Comparison of ENCODE assay signal across 1 cellular context in the genomic region with DNA sequence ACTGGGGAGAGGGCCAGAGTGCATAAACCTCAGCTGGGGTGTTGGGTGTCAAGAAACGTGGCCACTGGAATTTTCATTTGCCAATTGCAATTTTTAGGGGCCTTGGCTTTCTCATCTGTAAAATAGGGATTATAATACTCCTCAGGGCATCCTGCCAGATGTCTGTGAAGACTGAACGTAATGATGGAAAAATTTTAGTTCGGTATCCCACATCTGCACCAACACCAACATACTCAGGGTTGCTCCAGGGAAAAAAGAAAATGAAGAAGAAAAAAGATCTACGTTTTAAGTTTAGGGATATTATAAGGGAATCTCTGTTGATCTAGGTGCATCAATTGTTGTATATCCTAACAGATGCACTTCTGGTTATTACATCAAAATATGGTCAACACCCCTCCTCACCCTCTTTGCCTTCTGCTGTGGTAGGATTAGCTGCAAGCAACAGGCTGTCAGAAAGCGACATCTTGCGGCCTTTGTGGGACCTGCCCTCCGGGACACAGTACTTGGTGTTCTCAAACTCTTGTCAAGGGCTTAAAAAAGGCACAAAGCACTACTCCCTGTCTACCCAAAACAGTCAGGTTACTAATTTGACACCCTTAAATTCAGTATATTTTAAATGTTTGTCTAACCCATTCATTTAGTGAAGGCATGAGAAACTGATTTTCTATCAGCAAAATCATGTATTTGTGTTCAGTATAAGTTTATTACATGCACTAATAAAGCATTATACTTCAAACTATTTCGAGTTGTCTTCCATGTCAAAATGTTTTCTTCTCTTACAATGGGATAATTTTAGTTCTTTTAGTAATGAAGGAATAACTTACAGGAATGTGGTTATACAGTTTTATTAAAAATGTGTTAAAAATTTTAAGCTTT.
TF ChIP-seq lines count a peak whose summit lies in the region.

No MANE protein-coding gene starts in this region.

TF ChIP-seq in HEK293, 187 proteins besides CTCF, POLR2A, EP300 and RAD21 (continued from another document):
- TF ChIP-seq, protein P1, sequence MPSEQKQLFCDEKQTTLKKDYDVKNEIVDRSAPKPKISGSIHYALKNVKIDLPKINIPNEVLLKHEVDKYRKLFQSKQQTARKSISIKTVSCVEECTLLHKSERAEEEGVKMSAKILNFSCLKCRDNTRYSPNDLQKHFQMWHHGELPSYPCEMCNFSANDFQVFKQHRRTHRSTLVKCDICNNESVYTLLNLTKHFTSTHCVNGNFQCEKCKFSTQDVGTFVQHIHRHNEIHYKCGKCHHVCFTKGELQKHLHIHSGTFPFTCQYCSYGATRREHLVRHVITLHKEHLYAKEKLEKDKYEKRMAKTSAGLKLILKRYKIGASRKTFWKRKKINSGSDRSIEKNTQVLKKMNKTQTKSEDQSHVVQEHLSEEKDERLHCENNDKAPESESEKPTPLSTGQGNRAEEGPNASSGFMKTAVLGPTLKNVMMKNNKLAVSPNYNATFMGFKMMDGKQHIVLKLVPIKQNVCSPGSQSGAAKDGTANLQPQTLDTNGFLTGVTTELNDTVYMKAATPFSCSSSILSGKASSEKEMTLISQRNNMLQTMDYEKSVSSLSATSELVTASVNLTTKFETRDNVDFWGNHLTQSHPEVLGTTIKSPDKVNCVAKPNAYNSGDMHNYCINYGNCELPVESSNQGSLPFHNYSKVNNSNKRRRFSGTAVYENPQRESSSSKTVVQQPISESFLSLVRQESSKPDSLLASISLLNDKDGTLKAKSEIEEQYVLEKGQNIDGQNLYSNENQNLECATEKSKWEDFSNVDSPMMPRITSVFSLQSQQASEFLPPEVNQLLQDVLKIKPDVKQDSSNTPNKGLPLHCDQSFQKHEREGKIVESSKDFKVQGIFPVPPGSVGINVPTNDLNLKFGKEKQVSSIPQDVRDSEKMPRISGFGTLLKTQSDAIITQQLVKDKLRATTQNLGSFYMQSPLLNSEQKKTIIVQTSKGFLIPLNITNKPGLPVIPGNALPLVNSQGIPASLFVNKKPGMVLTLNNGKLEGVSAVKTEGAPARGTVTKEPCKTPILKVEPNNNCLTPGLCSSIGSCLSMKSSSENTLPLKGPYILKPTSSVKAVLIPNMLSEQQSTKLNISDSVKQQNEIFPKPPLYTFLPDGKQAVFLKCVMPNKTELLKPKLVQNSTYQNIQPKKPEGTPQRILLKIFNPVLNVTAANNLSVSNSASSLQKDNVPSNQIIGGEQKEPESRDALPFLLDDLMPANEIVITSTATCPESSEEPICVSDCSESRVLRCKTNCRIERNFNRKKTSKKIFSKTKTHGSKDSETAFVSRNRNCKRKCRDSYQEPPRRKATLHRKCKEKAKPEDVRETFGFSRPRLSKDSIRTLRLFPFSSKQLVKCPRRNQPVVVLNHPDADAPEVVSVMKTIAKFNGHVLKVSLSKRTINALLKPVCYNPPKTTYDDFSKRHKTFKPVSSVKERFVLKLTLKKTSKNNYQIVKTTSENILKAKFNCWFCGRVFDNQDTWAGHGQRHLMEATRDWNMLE (tag by site-specific recombination; conservative IDR thresholded peaks at IDR 0.05; ENCODE audit: low read depth): no peak
- TF ChIP-seq, protein P2, sequence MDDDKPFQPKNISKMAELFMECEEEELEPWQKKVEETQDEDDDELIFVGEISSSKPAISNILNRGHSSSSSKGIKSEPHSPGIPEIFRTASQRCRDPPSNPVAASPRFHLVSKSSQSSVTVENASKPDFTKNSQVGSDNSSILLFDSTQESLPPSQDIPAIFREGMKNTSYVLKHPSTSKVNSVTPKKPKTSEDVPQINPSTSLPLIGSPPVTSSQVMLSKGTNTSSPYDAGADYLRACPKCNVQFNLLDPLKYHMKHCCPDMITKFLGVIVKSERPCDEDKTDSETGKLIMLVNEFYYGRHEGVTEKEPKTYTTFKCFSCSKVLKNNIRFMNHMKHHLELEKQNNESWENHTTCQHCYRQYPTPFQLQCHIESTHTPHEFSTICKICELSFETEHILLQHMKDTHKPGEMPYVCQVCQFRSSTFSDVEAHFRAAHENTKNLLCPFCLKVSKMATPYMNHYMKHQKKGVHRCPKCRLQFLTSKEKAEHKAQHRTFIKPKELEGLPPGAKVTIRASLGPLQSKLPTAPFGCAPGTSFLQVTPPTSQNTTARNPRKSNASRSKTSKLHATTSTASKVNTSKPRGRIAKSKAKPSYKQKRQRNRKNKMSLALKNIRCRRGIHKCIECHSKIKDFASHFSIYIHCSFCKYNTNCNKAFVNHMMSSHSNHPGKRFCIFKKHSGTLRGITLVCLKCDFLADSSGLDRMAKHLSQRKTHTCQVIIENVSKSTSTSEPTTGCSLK (tag by site-specific recombination; IDR thresholded peaks at IDR 0.05): no peak
- TF ChIP-seq RBAK (tag by site-specific recombination; IDR thresholded peaks at IDR 0.05) (no peak), SCRT2 (tag by site-specific recombination; IDR thresholded peaks at IDR 0.05) (peak; percentile 99), ZNF677 (tag by site-specific recombination; IDR thresholded peaks at IDR 0.05) (no peak), IKZF3 (tag by site-specific recombination; IDR thresholded peaks at IDR 0.05) (no peak), ZNF132 (tag by site-specific recombination; IDR thresholded peaks at IDR 0.05; ENCODE audit: borderline replicate concordance) (no peak), ZNF501 (tag by site-specific recombination; IDR thresholded peaks at IDR 0.05) (0 out of 2 replicates have a peak, but pooled peaks have one; percentile 36), ZNF48 (tag by site-specific recombination; IDR thresholded peaks at IDR 0.05) (no peak), HOXA7 (CRISPR knock-in tag; IDR thresholded peaks at IDR 0.05; ENCODE audit: borderline replicate concordance) (no peak), ZFHX2 (tag by site-specific recombination; conservative IDR thresholded peaks at IDR 0.05) (no peak), KLF8 (tag by site-specific recombination; IDR thresholded peaks at IDR 0.05) (no peak), ZNF571 (tag by site-specific recombination; IDR thresholded peaks at IDR 0.05) (no peak), ZBTB21 (tag by site-specific recombination; IDR thresholded peaks at IDR 0.05) (no peak), ZNF324 (tag by site-specific recombination; IDR thresholded peaks at IDR 0.05) (no peak), ZBTB17 (tag by site-specific recombination; IDR thresholded peaks at IDR 0.05) (no peak), ZNF837 (tag by site-specific recombination; IDR thresholded peaks at IDR 0.05) (no peak), ZNF394 (tag by site-specific recombination; IDR thresholded peaks at IDR 0.05; ENCODE audit: borderline replicate concordance) (0 out of 2 replicates have a peak, but pooled peaks have one; percentile 27), KLF1 (tag by site-specific recombination; IDR thresholded peaks at IDR 0.05) (no peak), ZNF555 (tag by site-specific recombination; conservative IDR thresholded peaks at IDR 0.05) (no peak), ZNF660 (tag by site-specific recombination; IDR thresholded peaks at IDR 0.05) (no peak), ZNF654 (tag by site-specific recombination; IDR thresholded peaks at IDR 0.05; ENCODE audit: low read depth) (peak; percentile 91), ZNF426 (tag by site-specific recombination; IDR thresholded peaks at IDR 0.05) (no peak)
- TF ChIP-seq, protein P3, sequence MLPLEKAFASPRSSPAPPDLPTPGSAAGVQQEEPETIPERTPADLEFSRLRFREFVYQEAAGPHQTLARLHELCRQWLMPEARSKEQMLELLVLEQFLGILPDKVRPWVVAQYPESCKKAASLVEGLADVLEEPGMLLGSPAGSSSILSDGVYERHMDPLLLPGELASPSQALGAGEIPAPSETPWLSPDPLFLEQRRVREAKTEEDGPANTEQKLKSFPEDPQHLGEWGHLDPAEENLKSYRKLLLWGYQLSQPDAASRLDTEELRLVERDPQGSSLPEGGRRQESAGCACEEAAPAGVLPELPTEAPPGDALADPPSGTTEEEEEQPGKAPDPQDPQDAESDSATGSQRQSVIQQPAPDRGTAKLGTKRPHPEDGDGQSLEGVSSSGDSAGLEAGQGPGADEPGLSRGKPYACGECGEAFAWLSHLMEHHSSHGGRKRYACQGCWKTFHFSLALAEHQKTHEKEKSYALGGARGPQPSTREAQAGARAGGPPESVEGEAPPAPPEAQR (tag by site-specific recombination; IDR thresholded peaks at IDR 0.05): no peak
- TF ChIP-seq, protein P4, sequence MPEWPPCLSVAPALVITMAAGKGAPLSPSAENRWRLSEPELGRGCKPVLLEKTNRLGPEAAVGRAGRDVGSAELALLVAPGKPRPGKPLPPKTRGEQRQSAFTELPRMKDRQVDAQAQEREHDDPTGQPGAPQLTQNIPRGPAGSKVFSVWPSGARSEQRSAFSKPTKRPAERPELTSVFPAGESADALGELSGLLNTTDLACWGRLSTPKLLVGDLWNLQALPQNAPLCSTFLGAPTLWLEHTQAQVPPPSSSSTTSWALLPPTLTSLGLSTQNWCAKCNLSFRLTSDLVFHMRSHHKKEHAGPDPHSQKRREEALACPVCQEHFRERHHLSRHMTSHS (tag by site-specific recombination; IDR thresholded peaks at IDR 0.05): no peak
- TF ChIP-seq, protein P5, sequence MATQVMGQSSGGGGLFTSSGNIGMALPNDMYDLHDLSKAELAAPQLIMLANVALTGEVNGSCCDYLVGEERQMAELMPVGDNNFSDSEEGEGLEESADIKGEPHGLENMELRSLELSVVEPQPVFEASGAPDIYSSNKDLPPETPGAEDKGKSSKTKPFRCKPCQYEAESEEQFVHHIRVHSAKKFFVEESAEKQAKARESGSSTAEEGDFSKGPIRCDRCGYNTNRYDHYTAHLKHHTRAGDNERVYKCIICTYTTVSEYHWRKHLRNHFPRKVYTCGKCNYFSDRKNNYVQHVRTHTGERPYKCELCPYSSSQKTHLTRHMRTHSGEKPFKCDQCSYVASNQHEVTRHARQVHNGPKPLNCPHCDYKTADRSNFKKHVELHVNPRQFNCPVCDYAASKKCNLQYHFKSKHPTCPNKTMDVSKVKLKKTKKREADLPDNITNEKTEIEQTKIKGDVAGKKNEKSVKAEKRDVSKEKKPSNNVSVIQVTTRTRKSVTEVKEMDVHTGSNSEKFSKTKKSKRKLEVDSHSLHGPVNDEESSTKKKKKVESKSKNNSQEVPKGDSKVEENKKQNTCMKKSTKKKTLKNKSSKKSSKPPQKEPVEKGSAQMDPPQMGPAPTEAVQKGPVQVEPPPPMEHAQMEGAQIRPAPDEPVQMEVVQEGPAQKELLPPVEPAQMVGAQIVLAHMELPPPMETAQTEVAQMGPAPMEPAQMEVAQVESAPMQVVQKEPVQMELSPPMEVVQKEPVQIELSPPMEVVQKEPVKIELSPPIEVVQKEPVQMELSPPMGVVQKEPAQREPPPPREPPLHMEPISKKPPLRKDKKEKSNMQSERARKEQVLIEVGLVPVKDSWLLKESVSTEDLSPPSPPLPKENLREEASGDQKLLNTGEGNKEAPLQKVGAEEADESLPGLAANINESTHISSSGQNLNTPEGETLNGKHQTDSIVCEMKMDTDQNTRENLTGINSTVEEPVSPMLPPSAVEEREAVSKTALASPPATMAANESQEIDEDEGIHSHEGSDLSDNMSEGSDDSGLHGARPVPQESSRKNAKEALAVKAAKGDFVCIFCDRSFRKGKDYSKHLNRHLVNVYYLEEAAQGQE (tag by site-specific recombination; IDR thresholded peaks at IDR 0.05): no peak
